ENCODE assay signal across 27 cellular contexts in the genomic region with DNA sequence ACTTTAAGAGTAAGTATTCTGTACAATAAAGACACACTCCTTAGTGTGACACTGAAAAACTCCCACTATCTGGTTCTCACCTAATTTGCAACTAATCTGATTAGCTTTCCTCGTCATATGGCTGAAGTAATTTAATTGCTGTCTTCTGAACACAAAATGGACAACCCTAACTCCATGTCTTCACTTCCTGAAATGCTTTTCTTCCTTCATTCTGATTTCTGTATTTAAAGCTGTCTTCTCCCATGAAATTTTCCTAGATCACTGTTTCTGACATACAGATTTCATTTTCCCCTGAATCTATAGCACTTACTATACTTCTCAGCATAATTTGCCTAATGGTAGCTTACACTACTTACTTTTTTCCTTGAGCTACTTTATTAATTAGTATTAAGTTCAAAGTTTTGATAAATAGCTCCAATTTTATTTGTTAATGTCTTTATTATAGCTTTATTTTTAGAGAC. TPM values are rescaled to one million over a fixed set of nuclear protein-coding genes. Genes with fewer than 3 reads are reported as not detected.
A peak's percentile ranks its signal among the peaks of the same experiment; 100 is the strongest.
DNase-seq lines count a peak whose midpoint lies in the region; ATAC-seq and TF ChIP-seq lines count a peak whose summit lies in the region.
"Had no signal": no experiment of that assay in that cellular context is flagged by ENCODE, and none has a peak within 500 bp of the region (broad histone marks: within the 10 kb centered on the region; RNA-seq: fewer than 3 reads in every experiment).

No MANE protein-coding gene starts in this region.

- H3K9me2 ChIP-seq in Loucy (replicated peaks; ENCODE audit: low read depth, low read length), result no peaks in the 10 kb centered on the region

- no peak overlapping the region for H3K4me3 Mint-ChIP-seq in CD14-positive monocyte
- no peak overlapping the region for H3K4me3 Mint-ChIP-seq in activated T-helper 1 cell treated with anti-CD3 and anti-CD28 coated beads, Interleukin-12 subunit alpha, Interleukin-12 subunit beta, Interleukin-2, Interleukin-4 antibody, amounts not matched to agents 30 ng/mL and 10 ng/mL and 1 ng/mL, durations not matched to agents 14 hours and 24 hours and 36 hours
- H3K4me3 Mint-ChIP-seq in osteocyte (ENCODE audit: unreplicated experiment), result no peak overlapping the region
- H3K4me3 Mint-ChIP-seq: activated CD4-positive, alpha-beta memory T cell treated with anti-CD3 and anti-CD28 coated beads, Interleukin-2, amount 10 ng/mL, durations not matched to agents 7 days and 5 days; naive thymus-derived CD4-positive, alpha-beta T cell had no signal

- H3K27me3 Mint-ChIP-seq in CD14-positive monocyte (ENCODE audit: low read depth in 3 of 3) (peaks cover 0 to 1% (median 0%) of the 10 kb centered on the region in 3 donors), osteocyte (ENCODE audit: unreplicated experiment) (no peaks in the 10 kb centered on the region)
- H3K27me3 Mint-ChIP-seq in activated T-helper 1 cell treated with anti-CD3 and anti-CD28 coated beads, Interleukin-12 subunit alpha, Interleukin-12 subunit beta, Interleukin-2, Interleukin-4 antibody, amounts not matched to agents 30 ng/mL and 10 ng/mL and 1 ng/mL, durations not matched to agents 14 hours and 24 hours and 36 hours (ENCODE audit: insufficient read depth), result no peaks in the 10 kb centered on the region
- H3K27me3 Mint-ChIP-seq: activated CD4-positive, alpha-beta memory T cell treated with anti-CD3 and anti-CD28 coated beads, Interleukin-2, amount 10 ng/mL, durations not matched to agents 7 days and 5 days; CD4-positive, CD25-positive, alpha-beta regulatory T cell; naive thymus-derived CD4-positive, alpha-beta T cell had no signal

- H3K4me1 ChIP-seq in Loucy (ENCODE audit: insufficient read depth, low read length, poor library complexity, severe bottlenecking), result peaks cover 59% of the 10 kb centered on the region

- peaks cover 46% of the 10 kb centered on the region for H3K79me2 ChIP-seq in Loucy (ENCODE audit: insufficient read depth, low read length)

- H3K27ac Mint-ChIP-seq in CD14-positive monocyte (peak overlapping the region; percentile 74 to 93 (median 90)), osteocyte (ENCODE audit: unreplicated experiment) (peak overlapping the region; percentile 96)
- peak overlapping the region; percentile 6 for H3K27ac Mint-ChIP-seq in activated T-helper 1 cell treated with anti-CD3 and anti-CD28 coated beads, Interleukin-12 subunit alpha, Interleukin-12 subunit beta, Interleukin-2, Interleukin-4 antibody, amounts not matched to agents 30 ng/mL and 10 ng/mL and 1 ng/mL, durations not matched to agents 14 hours and 24 hours and 36 hours

- H2AFZ ChIP-seq in Loucy (ENCODE audit: low read length), result no peak overlapping the region

- H3K4me1 Mint-ChIP-seq in CD14-positive monocyte (peaks cover 82% of the 10 kb centered on the region), osteocyte (ENCODE audit: unreplicated experiment) (peaks cover 39% of the 10 kb centered on the region)
- H3K4me1 Mint-ChIP-seq in activated T-helper 1 cell treated with anti-CD3 and anti-CD28 coated beads, Interleukin-12 subunit alpha, Interleukin-12 subunit beta, Interleukin-2, Interleukin-4 antibody, amounts not matched to agents 30 ng/mL and 10 ng/mL and 1 ng/mL, durations not matched to agents 14 hours and 24 hours and 36 hours (ENCODE audit: low read depth), result peaks cover 20% of the 10 kb centered on the region

- H4K20me1 ChIP-seq in Loucy (ENCODE audit: insufficient read depth, low read length, poor library complexity, severe bottlenecking), result no peaks in the 10 kb centered on the region

- H3K27me3 ChIP-seq in Loucy (ENCODE audit: insufficient read depth, low read length, poor library complexity, severe bottlenecking), result no peaks in the 10 kb centered on the region
- H3K27me3 ChIP-seq: adrenal gland, brain microvascular endothelial cell, pancreas, right atrium auricular region, thyroid gland had no signal

- H3K9ac ChIP-seq in Loucy (ENCODE audit: low read depth, low read length, poor library complexity, severe bottlenecking), result peak overlapping the region; percentile 78

- H3K9me3 Mint-ChIP-seq in CD14-positive monocyte (peaks cover 0 to 8% (median 0%) of the 10 kb centered on the region in 7 donors), osteocyte (ENCODE audit: unreplicated experiment) (no peaks in the 10 kb centered on the region)
- H3K9me3 Mint-ChIP-seq in activated T-helper 1 cell treated with anti-CD3 and anti-CD28 coated beads, Interleukin-12 subunit alpha, Interleukin-12 subunit beta, Interleukin-2, Interleukin-4 antibody, amounts not matched to agents 30 ng/mL and 10 ng/mL and 1 ng/mL, durations not matched to agents 14 hours and 24 hours and 36 hours, result no peaks in the 10 kb centered on the region

- H3K36me3 ChIP-seq in Loucy (ENCODE audit: insufficient read depth, low read length), result no peaks in the 10 kb centered on the region
- H3K36me3 ChIP-seq: adrenal gland, brain microvascular endothelial cell, pancreas, right atrium auricular region, thyroid gland had no signal

- ATAC-seq in GM21825 (IDR thresholded peaks at IDR 0.05; ENCODE audit: unreplicated experiment) (no peak), GM19463 (IDR thresholded peaks at IDR 0.05; ENCODE audit: unreplicated experiment) (no peak)
- ATAC-seq: left colon; naive thymus-derived CD4-positive, alpha-beta T cell; pancreas had no signal

- no peaks in the 10 kb centered on the region for H3K9me3 ChIP-seq in Loucy (ENCODE audit: insufficient read depth, low read depth, low read length)
- H3K9me3 ChIP-seq: adrenal gland, pancreas, right atrium auricular region, thyroid gland had no signal

- TF ChIP-seq CTCF in CD14-positive monocyte (IDR thresholded peaks at IDR 0.05) (no peak), Loucy (conservative IDR thresholded peaks at IDR 0.05; ENCODE audit: low read length) (no peak), osteocyte (IDR thresholded peaks at IDR 0.05) (no peak)

- H3K36me3 Mint-ChIP-seq in CD14-positive monocyte (peaks cover 20 to 23% of the 10 kb centered on the region in 2 donors), osteocyte (ENCODE audit: unreplicated experiment) (peaks cover 9% of the 10 kb centered on the region)
- peaks cover 13% of the 10 kb centered on the region for H3K36me3 Mint-ChIP-seq in activated T-helper 1 cell treated with anti-CD3 and anti-CD28 coated beads, Interleukin-12 subunit alpha, Interleukin-12 subunit beta, Interleukin-2, Interleukin-4 antibody, amounts not matched to agents 30 ng/mL and 10 ng/mL and 1 ng/mL, durations not matched to agents 14 hours and 24 hours and 36 hours (ENCODE audit: low read depth)

- DNase-seq in CD14-positive monocyte (ENCODE audit: low spot score), result no peak
- DNase-seq in activated T-helper 1 cell treated with anti-CD3 and anti-CD28 coated beads, Interleukin-12 subunit alpha, Interleukin-12 subunit beta, Interleukin-2, Interleukin-4 antibody, amounts not matched to agents 30 ng/mL and 10 ng/mL and 1 ng/mL, durations not matched to agents 14 hours and 24 hours and 36 hours (ENCODE audit: low spot score), result no peak
- no peak for DNase-seq in osteocyte (ENCODE audit: extremely low spot score, unreplicated experiment)
- DNase-seq in NCI-H774 (lab: John Stamatoyannopoulos, UW), result no peak
- DNase-seq in NCI-H1417 treated with DMSO at 0.1 percent for 48 hours (lab: John Stamatoyannopoulos, UW), result no peak
- DNase-seq: activated CD4-positive, alpha-beta memory T cell treated with anti-CD3 and anti-CD28 coated beads, Interleukin-2, amount 10 ng/mL, durations not matched to agents 7 days and 5 days; activated effector memory CD4-positive, alpha-beta T cell treated with anti-CD3 and anti-CD28 coated beads, Interleukin-2, amount 50 U/mL, for 16 hours; adrenal gland; brain microvascular endothelial cell; CD4-positive, CD25-positive, alpha-beta regulatory T cell; effector memory CD4-positive, alpha-beta T cell; foreskin melanocyte; GOT3; KG1; left colon; naive thymus-derived CD4-positive, alpha-beta T cell; NCI-H1930; NCI-H226; pancreas; Right ventricle myocardium superior; stimulated activated CD4-positive, alpha-beta T cell treated with anti-CD3 and anti-CD28 coated beads, Interleukin-4, amount 100 ng/mL, for 1 hour; stimulated activated naive CD4-positive, alpha-beta T cell; thyroid gland had no signal

- intact Hi-C loops in CD14-positive monocyte (cut with micrococcal nuclease), result loop anchor here in 1 of 2 donors (10.0 kb wide), 2 partner anchors 77 to 177 kb away; no protein-coding TSS in a partner anchor
- intact Hi-C loops in activated T-helper 1 cell treated with anti-CD3 and anti-CD28 coated beads, Interleukin-12 subunit alpha, Interleukin-12 subunit beta, Interleukin-2, Interleukin-4 antibody, amounts not matched to agents 30 ng/mL and 10 ng/mL and 1 ng/mL, durations not matched to agents 14 hours and 24 hours and 36 hours (cut with micrococcal nuclease), result no loop called here

- H3F3A ChIP-seq in Loucy (ENCODE audit: low read depth), result peaks cover 12% of the 10 kb centered on the region; the same call in 1 of the 2 replicates

- peak overlapping the region; percentile 85 for H3K4me2 ChIP-seq in Loucy (ENCODE audit: low read depth, low read length, poor library complexity, severe bottlenecking)

- no peak overlapping the region for H3K4me3 ChIP-seq in Loucy (ENCODE audit: low read length, poor library complexity, severe bottlenecking)
- H3K4me3 ChIP-seq: adrenal gland, pancreas, right atrium auricular region, thyroid gland had no signal

RNA-seq across cellular contexts. Expression of gene CCPG1, which starts 6.3 kb away (rescaled TPM):
- polyA plus RNA-seq in CD14-positive monocyte, result 100 to 1,000 TPM; 145 to 196 TPM
- 15.0 TPM in 2 replicates for total RNA-seq in activated T-helper 1 cell treated with anti-CD3 and anti-CD28 coated beads, Interleukin-12 subunit alpha, Interleukin-12 subunit beta, Interleukin-2, Interleukin-4 antibody, amounts not matched to agents 30 ng/mL and 10 ng/mL and 1 ng/mL, durations not matched to agents 14 hours and 24 hours and 36 hours
- 150 and 174 TPM in 2 replicates for total RNA-seq in osteocyte

RNA-seq across cellular contexts. Expression of gene PIERCE2, which starts 6.5 kb away (rescaled TPM):
- polyA plus RNA-seq in CD14-positive monocyte, result 1 to 10 TPM in 1 of 2 donors, under 1 TPM in 1; 0.61 to 1.3 TPM
- not detected in 2 replicates for total RNA-seq in activated T-helper 1 cell treated with anti-CD3 and anti-CD28 coated beads, Interleukin-12 subunit alpha, Interleukin-12 subunit beta, Interleukin-2, Interleukin-4 antibody, amounts not matched to agents 30 ng/mL and 10 ng/mL and 1 ng/mL, durations not matched to agents 14 hours and 24 hours and 36 hours
- total RNA-seq in osteocyte, result 3.0 TPM in 2 replicates
- total RNA-seq: activated CD4-positive, alpha-beta memory T cell treated with anti-CD3 and anti-CD28 coated beads, Interleukin-2, amount 10 ng/mL, durations not matched to agents 7 days and 5 days; CD4-positive, CD25-positive, alpha-beta regulatory T cell had no signal

Comparison
In these comparisons a context has a peak if more than half of its experiments do, and no peak if none do; other contexts are left out.
1. H3K27ac Mint-ChIP-seq: peak in every context shown above with its lines; median percentile 96 in osteocyte; 90 in CD14-positive monocyte; 6 in activated T-helper 1 cell treated with anti-CD3 and anti-CD28 coated beads, Interleukin-12 subunit alpha, Interleukin-12 subunit beta, Interleukin-2, Interleukin-4 antibody, amounts not matched to agents 30 ng/mL and 10 ng/mL and 1 ng/mL, durations not matched to agents 14 hours and 24 hours and 36 hours.